8 cellular contexts compared by ENCODE assay signal in genomic region chr19:46493236-46494114, GRCh38. TPM values are rescaled to one million over a fixed set of nuclear protein-coding genes. Genes with fewer than 3 reads are reported as not detected.
DNase-seq lines count a peak whose midpoint lies in the region; ATAC-seq and TF ChIP-seq lines count a peak whose summit lies in the region.

No MANE protein-coding gene starts in this region.

- H3K27ac ChIP-seq in SK-N-SH (ENCODE audit: low read depth in 2 of 2, low read length in 1 of 2), result no peak overlapping the region
- no peak overlapping the region for H3K27ac ChIP-seq in mammary epithelial cell (ENCODE audit: insufficient read depth, low read depth, low read length)
- H3K27ac ChIP-seq in testis, result peak overlapping the region; percentile 47 to 80

- H3K4me2 ChIP-seq in SK-N-SH, result no peak overlapping the region
- peak overlapping the region; percentile 41 for H3K4me2 ChIP-seq in mammary epithelial cell (ENCODE audit: insufficient read depth, low read depth, low read length)

- ATAC-seq in SK-N-SH treated with all-trans-retinoic acid at 6 μM for 48 hours, result no peak
- peak; percentile 33 for ATAC-seq in left lobe of liver
- ATAC-seq in GM19351 (IDR thresholded peaks at IDR 0.05; ENCODE audit: unreplicated experiment), result no peak

- H3K9ac ChIP-seq in SK-N-SH (no peak overlapping the region), mammary epithelial cell (ENCODE audit: insufficient read depth, low read length) (no peak overlapping the region)

- POLR2A ChIA-PET in SK-N-SH (lab: Yijun Ruan, JAX), result no interaction called here

- H4K20me1 ChIP-seq in SK-N-SH (ENCODE audit: insufficient read depth), result no peaks in the 10 kb centered on the region
- no peaks in the 10 kb centered on the region for H4K20me1 ChIP-seq in mammary epithelial cell (ENCODE audit: insufficient read depth, low read length)

- no peaks in the 10 kb centered on the region for H3K27me3 ChIP-seq in SK-N-SH (ENCODE audit: insufficient read depth)
- no peaks in the 10 kb centered on the region for H3K27me3 ChIP-seq in mammary epithelial cell (ENCODE audit: insufficient read depth, low read length)
- H3K27me3 ChIP-seq in testis, result no peaks in the 10 kb centered on the region

- dilution Hi-C loops in mammary epithelial cell (cut with HindIII; ENCODE audit: low sequenced_read_pairs), result no loop called here

- no peaks in the 10 kb centered on the region for H3K36me3 Mint-ChIP-seq in immature natural killer cell

- H3K79me2 ChIP-seq in SK-N-SH (ENCODE audit: insufficient read depth) (no peaks in the 10 kb centered on the region), mammary epithelial cell (ENCODE audit: insufficient read depth, low read length) (no peaks in the 10 kb centered on the region)

- H3K36me3 ChIP-seq in SK-N-SH (replicated peaks in 1 of 2; ENCODE audit: control insufficient read depth in 1 of 2, insufficient read depth in 2 of 2, low read length in 1 of 2) (no peaks in the 10 kb centered on the region), mammary epithelial cell (ENCODE audit: insufficient read depth, low read length) (no peaks in the 10 kb centered on the region), testis (ENCODE audit: low read depth, missing control alignments) (no peaks in the 10 kb centered on the region)

- DNase-seq in SK-N-SH, result peak; percentile 23
- no peak for DNase-seq in mammary epithelial cell
- no peak for DNase-seq in left lobe of liver (ENCODE audit: low spot score)
- DNase-seq in testis, result no peak
- DNase-seq in immature natural killer cell, result no peak
- no peak for DNase-seq in UCSD-AML1 (lab: John Stamatoyannopoulos, UW; ENCODE audit: unreplicated experiment)

- peaks cover 0 to 2% (median 0%) of the 10 kb centered on the region in 6 donors for H3K9me3 Mint-ChIP-seq in immature natural killer cell

- intact Hi-C loops in mammary epithelial cell (cut with micrococcal nuclease) (no loop called here), testis (cut with DNase I; ENCODE audit: low total_unique reads) (loop anchor here (10.0 kb wide), 1 partner anchor 209 kb away; no protein-coding TSS in a partner anchor)

- no peaks in the 10 kb centered on the region for H3F3A ChIP-seq in SK-N-SH (replicated peaks; ENCODE audit: insufficient read depth)

- no peak for TF ChIP-seq CTCF in SK-N-SH (IDR thresholded peaks at IDR 0.05)
- TF ChIP-seq CTCF in mammary epithelial cell (conservative IDR thresholded peaks at IDR 0.05 in 1 of 2, IDR thresholded peaks at IDR 0.05 in 1 of 2; ENCODE audit: extremely low read depth in 1 of 2, insufficient read depth in 1 of 2, low read depth in 1 of 2, low read length in 2 of 2), result no peak
- TF ChIP-seq CTCF in testis (IDR thresholded peaks at IDR 0.05), result no peak

- in situ Hi-C loops in mammary epithelial cell (cut with MboI; ENCODE audit: low sequenced_read_pairs in 2 of 2), result no loop called here

- H3K4me3 ChIP-seq in SK-N-SH (ENCODE audit: low read depth in 2 of 2, low read length in 1 of 2) (no peak overlapping the region), mammary epithelial cell (replicated peaks in 1 of 3; ENCODE audit: insufficient read depth in 1 of 3, low read depth in 2 of 3, low read length in 3 of 3) (no peak overlapping the region), testis (peak overlapping the region; percentile 48 to 57)

- TF ChIP-seq RAD21 in SK-N-SH (IDR thresholded peaks at IDR 0.05; ENCODE audit: low read length), result no peak

- no TSS peak for BruUV-seq in mammary epithelial cell (replicated peaks; lab: Mats Ljungman, UMichigan)

- H3K9me3 ChIP-seq in SK-N-SH, result no peaks in the 10 kb centered on the region
- H3K9me3 ChIP-seq in mammary epithelial cell (replicated peaks; ENCODE audit: insufficient read depth, low read length), result no peaks in the 10 kb centered on the region
- no peaks in the 10 kb centered on the region for H3K9me3 ChIP-seq in testis

- H3K4me1 ChIP-seq in SK-N-SH (ENCODE audit: control insufficient read depth in 1 of 2, insufficient read depth in 2 of 2, low read depth in 1 of 2, low read length in 1 of 2), result peaks cover 0 to 16% of the 10 kb centered on the region in 2 experiments; a peak in 1 of 4 replicates
- peaks cover 20% of the 10 kb centered on the region for H3K4me1 ChIP-seq in mammary epithelial cell (ENCODE audit: insufficient read depth, low read length)
- H3K4me1 ChIP-seq in testis, result peaks cover 36% of the 10 kb centered on the region

- H2AFZ ChIP-seq in SK-N-SH (ENCODE audit: low read depth) (no peak overlapping the region), mammary epithelial cell (ENCODE audit: low read depth, low read length) (peak overlapping the region; percentile 47)

- no peaks in the 10 kb centered on the region for H3K9me2 ChIP-seq in SK-N-SH

- no peak for TF ChIP-seq EP300 in SK-N-SH (IDR thresholded peaks at IDR 0.05; ENCODE audit: borderline replicate concordance in 1 of 2, low read depth in 1 of 2, low read length in 1 of 2)

- no peak for TF ChIP-seq POLR2A in testis (IDR thresholded peaks at IDR 0.05)

- CTCF ChIA-PET in SK-N-SH (lab: Yijun Ruan, JAX) (interaction anchor here (3.4 to 24.7 kb wide), 2 partner anchors 93 to 98 kb away, joined by 18 to 463 read pairs; no protein-coding TSS in a partner anchor), mammary epithelial cell (lab: Charles Lee; ENCODE audit: low non-redundant PET) (no interaction called here)

- no peak overlapping the region for H3K27ac Mint-ChIP-seq in immature natural killer cell

- WGBS in SK-N-SH (ENCODE audit: low lambda C conversion rate), result 90% methylated on average over 56 of the region's 90 CpGs
- 17% methylated on average over 3 of the region's 90 CpGs for WGBS in mammary epithelial cell (ENCODE audit: low coverage, missing lambda C conversion rate)
- WGBS in testis, 2 donors, result 15 to 17% methylated on average over 34 to 63 of the region's 90 CpGs

- no peaks in the 10 kb centered on the region for H3K4me1 Mint-ChIP-seq in immature natural killer cell

- peak overlapping the region in 2 of 5 donors; percentile 41 to 54 for H3K4me3 Mint-ChIP-seq in immature natural killer cell

- H3K27me3 Mint-ChIP-seq in immature natural killer cell (ENCODE audit: low read depth in 3 of 3), result peaks cover 21 to 25% (median 22%) of the 10 kb centered on the region in 3 donors

TF ChIP-seq in SK-N-SH, 30 proteins besides CTCF, POLR2A, EP300 and RAD21 (continues in another document):
- no peak for TF ChIP-seq PBX3 (IDR thresholded peaks at IDR 0.05)
- no peak for TF ChIP-seq MEF2A (IDR thresholded peaks at IDR 0.05; ENCODE audit: borderline replicate concordance, low read depth)
- TF ChIP-seq SIN3A (IDR thresholded peaks at IDR 0.05; ENCODE audit: borderline replicate concordance, low read depth, low read length), result no peak

TF ChIP-seq in SK-N-SH treated with all-trans-retinoic acid at 6 μM for 48 hours, 23 proteins besides CTCF, POLR2A, EP300 and RAD21 (continues in another document):
- no peak for TF ChIP-seq BACH2 (CRISPR knock-in tag; IDR thresholded peaks at IDR 0.05; ENCODE audit: borderline replicate concordance)
- TF ChIP-seq ZFP3 (CRISPR knock-in tag; IDR thresholded peaks at IDR 0.05), result no peak
- TF ChIP-seq ZC3H10 (CRISPR knock-in tag; IDR thresholded peaks at IDR 0.05), result no peak
- TF ChIP-seq CSRNP3 (CRISPR knock-in tag; IDR thresholded peaks at IDR 0.05), result no peak
- no peak for TF ChIP-seq ESRRG (CRISPR knock-in tag; IDR thresholded peaks at IDR 0.05)
- TF ChIP-seq PPARA (CRISPR knock-in tag; IDR thresholded peaks at IDR 0.05; ENCODE audit: borderline replicate concordance), result no peak
- no peak for TF ChIP-seq POU6F1 (CRISPR knock-in tag; IDR thresholded peaks at IDR 0.05; ENCODE audit: borderline replicate concordance, low read depth)
- no peak for TF ChIP-seq ZNF565 (CRISPR knock-in tag; conservative IDR thresholded peaks at IDR 0.05; ENCODE audit: low read depth)

RNA-seq across cellular contexts. Expression of gene PNMA8B, which starts 2.2 kb away (rescaled TPM):
- 0.63 and 0.92 TPM in 2 replicates for polyA plus RNA-seq in SK-N-SH (2012; rRNA removed)
- polyA plus RNA-seq in SK-N-SH (2012; cell fraction: cytosol; rRNA removed), result 0.39 and 0.66 TPM in 2 replicates
- 0.66 and 0.74 TPM in 2 replicates for polyA plus RNA-seq in SK-N-SH (2012; cell fraction: nucleus; rRNA removed)
- total RNA-seq in mammary epithelial cell, result under 1 TPM; 0.12 to 0.67 TPM
- polyA plus RNA-seq in mammary epithelial cell, result 0.01 TPM
- polyA minus RNA-seq in mammary epithelial cell, result 1.3 TPM
- total RNA-seq in left lobe of liver, result 0.35 TPM
- 1 to 10 TPM; 3.1 TPM for total RNA-seq in testis
- polyA plus RNA-seq in testis (ENCODE audit: insufficient read depth, low read depth, low replicate concordance), result 1.6 TPM
- polyA plus RNA-seq in immature natural killer cell, result not detected

RNA-seq across cellular contexts. Expression of gene PNMA8A, which starts 22.1 kb away (rescaled TPM):
- 10.2 and 13.8 TPM in 2 replicates for polyA plus RNA-seq in SK-N-SH (2012; rRNA removed)
- polyA plus RNA-seq in SK-N-SH (2012; cell fraction: cytosol; rRNA removed), result 15.7 and 15.8 TPM in 2 replicates
- 6.8 and 8.5 TPM in 2 replicates for polyA plus RNA-seq in SK-N-SH (2012; cell fraction: nucleus; rRNA removed)
- total RNA-seq in mammary epithelial cell, result 10 to 100 TPM in 1 of 2 donors, under 1 TPM in 1; 0.24 to 39.3 TPM
- polyA plus RNA-seq in mammary epithelial cell, result 0.26 TPM
- polyA minus RNA-seq in mammary epithelial cell, result not detected
- total RNA-seq in left lobe of liver, result 0.48 TPM
- 10 to 100 TPM; 34.9 to 44.3 TPM for total RNA-seq in testis
- polyA plus RNA-seq in testis (ENCODE audit: insufficient read depth, low read depth, low replicate concordance), result 48.1 TPM
- not detected for polyA plus RNA-seq in immature natural killer cell

Comparison
In these comparisons a context has a peak if more than half of its experiments do, and no peak if none do; other contexts are left out.
1. H3K27ac ChIP-seq: peak in testis (2 of 2); none in SK-N-SH (0 of 2) and mammary epithelial cell (single experiment).
2. H3K4me3 ChIP-seq: peak in testis (2 of 2); none in SK-N-SH (0 of 2) and mammary epithelial cell (0 of 3).